1 cellular context compared by ENCODE assay signal in genomic region chr7:149494738-149495368, GRCh38.
TF ChIP-seq lines count a peak whose summit lies in the region.

No MANE protein-coding gene starts in this region.

TF ChIP-seq in GM12878, 131 proteins besides CTCF, POLR2A, EP300 and RAD21:
- TF ChIP-seq E4F1 (IDR thresholded peaks at IDR 0.05; ENCODE audit: borderline replicate concordance, partially characterized antibody) (no peak), PAX8 (IDR thresholded peaks at IDR 0.05) (no peak), IKZF1 (conservative IDR thresholded peaks at IDR 0.05) (no peak), MEF2A (IDR thresholded peaks at IDR 0.05; ENCODE audit: insufficient read depth, low read depth, low read length) (no peak), MLLT1 (IDR thresholded peaks at IDR 0.05) (no peak), HDAC2 (IDR thresholded peaks at IDR 0.05) (no peak), SREBF2 (IDR thresholded peaks at IDR 0.05; ENCODE audit: low read length) (no peak), YBX1 (IDR thresholded peaks at IDR 0.05) (no peak), MXI1 (IDR thresholded peaks at IDR 0.05; ENCODE audit: low read depth, low read length) (no peak), PML (IDR thresholded peaks at IDR 0.05; ENCODE audit: low read length) (no peak), CREM (IDR thresholded peaks at IDR 0.05; ENCODE audit: low read depth) (no peak), ZBTB4 (CRISPR knock-in tag; IDR thresholded peaks at IDR 0.05) (no peak), RBBP5 (conservative IDR thresholded peaks at IDR 0.05) (no peak), ZNF384 (IDR thresholded peaks at IDR 0.05; ENCODE audit: borderline replicate concordance, low read depth, low read length) (no peak), ZZZ3 (IDR thresholded peaks at IDR 0.05; ENCODE audit: control insufficient read depth, insufficient read length, low read depth) (no peak)
TF ChIP-seq in GM12878: peak in this region for 0.
